17 cellular contexts compared by ENCODE assay signal in genomic region chr4:102779204-102779603, GRCh38.
"Had no signal": no experiment of that assay in that cellular context is flagged by ENCODE, and none has a peak within 500 bp of the region (broad histone marks: within the 10 kb centered on the region; RNA-seq: fewer than 3 reads in every experiment).

No MANE protein-coding gene starts in this region.

- H3K4me3 ChIP-seq: body of pancreas, left ventricle myocardium inferior, testis had no signal

- ATAC-seq: activated CD4-positive, CD25-positive, alpha-beta regulatory T cell treated with anti-CD3 and anti-CD28 coated beads, Interleukin-2, amount 50 U/mL, for 24 hours; activated naive CD4-positive, alpha-beta T cell treated with anti-CD3 and anti-CD28 coated beads, Interleukin-2, amount 50 U/mL, for 72 hours; esophagus mucosa; T-cell had no signal

- H3K9me3 Mint-ChIP-seq: activated naive CD4-positive, alpha-beta T cell treated with anti-CD3 and anti-CD28 coated beads, Interleukin-2, amount 50 U/mL, for 72 hours; central memory CD8-positive, alpha-beta T cell; memory B cell; stimulated activated naive CD8-positive, alpha-beta T cell treated with anti-CD3 and anti-CD28 coated beads, Interleukin-15, Interleukin-2, amounts not matched to agents 100 ng/mL and 50 ng/mL, for 24 hours; T-cell had no signal

- H3K27me3 ChIP-seq: body of pancreas, dorsolateral prefrontal cortex, testis had no signal

- H3K27ac Mint-ChIP-seq: activated naive CD4-positive, alpha-beta T cell treated with anti-CD3 and anti-CD28 coated beads, Interleukin-2, amount 50 U/mL, for 72 hours; memory B cell; stimulated activated naive CD8-positive, alpha-beta T cell treated with anti-CD3 and anti-CD28 coated beads, Interleukin-15, Interleukin-2, amounts not matched to agents 100 ng/mL and 50 ng/mL, for 24 hours; T-cell had no signal

- H3K4me1 Mint-ChIP-seq: central memory CD8-positive, alpha-beta T cell; memory B cell; T-cell had no signal

- H3K27ac ChIP-seq: dorsolateral prefrontal cortex, left ventricle myocardium inferior, testis had no signal

- H3K4me1 ChIP-seq: testis had no signal

- DNase-seq: activated effector memory CD4-positive, alpha-beta T cell treated with Interleukin-2 at 50 U/mL for 16 hours; activated T-cell treated with anti-CD3 and anti-CD28 coated beads, Interleukin-2, amount 50 U/mL, for 1 hour; amniotic stem cell; dorsolateral prefrontal cortex; foreskin fibroblast; head of caudate nucleus; left ventricle myocardium inferior; stimulated activated CD4-positive, alpha-beta T cell treated with anti-CD3 and anti-CD28 coated beads, Interleukin-4, amount 100 ng/mL, for 24 hours; T-cell; testis had no signal

- H3K36me3 ChIP-seq: left ventricle myocardium inferior had no signal

- H3K27me3 Mint-ChIP-seq: stimulated activated naive CD8-positive, alpha-beta T cell treated with anti-CD3 and anti-CD28 coated beads, Interleukin-15, Interleukin-2, amounts not matched to agents 100 ng/mL and 50 ng/mL, for 24 hours had no signal

- H3K4me3 Mint-ChIP-seq: central memory CD8-positive, alpha-beta T cell; memory B cell; stimulated activated naive CD8-positive, alpha-beta T cell treated with anti-CD3 and anti-CD28 coated beads, Interleukin-15, Interleukin-2, amounts not matched to agents 100 ng/mL and 50 ng/mL, for 24 hours; T-cell had no signal

- H3K9me3 ChIP-seq: body of pancreas, left ventricle myocardium inferior, testis had no signal

- H3K36me3 Mint-ChIP-seq: activated naive CD4-positive, alpha-beta T cell treated with anti-CD3 and anti-CD28 coated beads, Interleukin-2, amount 50 U/mL, for 72 hours; memory B cell; T-cell had no signal
